In genomic region chr16:28528463-28528867, GRCh38 we compare ENCODE assay signal across 1 cellular context.
TF ChIP-seq lines count a peak whose summit lies in the region.

No MANE protein-coding gene starts in this region.

TF ChIP-seq in HepG2, 621 proteins besides CTCF, POLR2A, EP300 and RAD21 (continues in another document):
- TF ChIP-seq ZNF180 (CRISPR knock-in tag; IDR thresholded peaks at IDR 0.05; ENCODE audit: borderline replicate concordance, low read depth) (no peak), MIER3 (CRISPR knock-in tag; IDR thresholded peaks at IDR 0.05; ENCODE audit: borderline replicate concordance) (0 out of 2 replicates have a peak, but pooled peaks have one; percentile 19), DPF2 (CRISPR knock-in tag; IDR thresholded peaks at IDR 0.05; ENCODE audit: borderline replicate concordance, low read depth) (no peak), REXO4 (CRISPR knock-in tag; IDR thresholded peaks at IDR 0.05; ENCODE audit: borderline replicate concordance) (no peak), ZBTB8A (CRISPR knock-in tag; IDR thresholded peaks at IDR 0.05; ENCODE audit: borderline replicate concordance, low read depth) (no peak), RELA (CRISPR knock-in tag; IDR thresholded peaks at IDR 0.05) (no peak), PRDM4 (CRISPR knock-in tag; IDR thresholded peaks at IDR 0.05; ENCODE audit: borderline replicate concordance) (no peak), ZMYM4 (CRISPR knock-in tag; IDR thresholded peaks at IDR 0.05) (peak; percentile 51; the same call in 1 of the 2 replicates), ZNF746 (CRISPR knock-in tag; IDR thresholded peaks at IDR 0.05) (no peak), ARNT (IDR thresholded peaks at IDR 0.05) (no peak), ZNF737 (CRISPR knock-in tag; IDR thresholded peaks at IDR 0.05; ENCODE audit: borderline replicate concordance) (no peak), CC2D1A (CRISPR knock-in tag; IDR thresholded peaks at IDR 0.05) (no peak), TARDBP (CRISPR knock-in tag; IDR thresholded peaks at IDR 0.05) (peak; percentile 63; the same call in 1 of the 2 replicates), MED1 (CRISPR knock-in tag; IDR thresholded peaks at IDR 0.05) (peak; percentile 72), GATAD2A (CRISPR knock-in tag; IDR thresholded peaks at IDR 0.05) (peak; percentile 69), CEBPB (IDR thresholded peaks at IDR 0.05; ENCODE audit: borderline replicate concordance, low read depth, low read length) (no peak), SCMH1 (CRISPR knock-in tag; IDR thresholded peaks at IDR 0.05; ENCODE audit: borderline replicate concordance) (no peak), DRAP1 (CRISPR knock-in tag; IDR thresholded peaks at IDR 0.05) (0 out of 2 replicates have a peak, but pooled peaks have one; percentile 17), ZNF34 (CRISPR knock-in tag; IDR thresholded peaks at IDR 0.05; ENCODE audit: borderline replicate concordance) (no peak), POGZ (CRISPR knock-in tag; IDR thresholded peaks at IDR 0.05) (no peak), BORCS8-MEF2B (CRISPR knock-in tag; IDR thresholded peaks at IDR 0.05) (peak; percentile 47; the same call in 1 of the 2 replicates), SP140L (CRISPR knock-in tag; IDR thresholded peaks at IDR 0.05; ENCODE audit: borderline replicate concordance) (no peak), ZNF766 (CRISPR knock-in tag; IDR thresholded peaks at IDR 0.05; ENCODE audit: borderline replicate concordance) (no peak), HNRNPK (IDR thresholded peaks at IDR 0.05; ENCODE audit: low read depth, low read length, poor library complexity, severe bottlenecking) (no peak), CEBPZ (IDR thresholded peaks at IDR 0.05; ENCODE audit: low read length) (no peak), ZFYVE20 (CRISPR knock-in tag; IDR thresholded peaks at IDR 0.05; ENCODE audit: borderline replicate concordance, low read depth) (no peak), ZNF562 (CRISPR knock-in tag; IDR thresholded peaks at IDR 0.05; ENCODE audit: borderline replicate concordance) (no peak), ZNF326 (CRISPR knock-in tag; IDR thresholded peaks at IDR 0.05; ENCODE audit: borderline replicate concordance) (no peak), ZNF615 (CRISPR knock-in tag; IDR thresholded peaks at IDR 0.05; ENCODE audit: borderline replicate concordance) (no peak), ATF3 (CRISPR knock-in tag; IDR thresholded peaks at IDR 0.05) (no peak), SIX1 (CRISPR knock-in tag; IDR thresholded peaks at IDR 0.05; ENCODE audit: borderline replicate concordance) (no peak), RARA (CRISPR knock-in tag; IDR thresholded peaks at IDR 0.05) (peak; percentile 86), FOXA3 (CRISPR knock-in tag; IDR thresholded peaks at IDR 0.05) (peak; percentile 56; the same call in 1 of the 2 replicates), ZNF530 (CRISPR knock-in tag; IDR thresholded peaks at IDR 0.05; ENCODE audit: low read depth) (no peak), ZNF580 (CRISPR knock-in tag; IDR thresholded peaks at IDR 0.05; ENCODE audit: borderline replicate concordance, low read depth) (no peak), RXRB (CRISPR knock-in tag; IDR thresholded peaks at IDR 0.05; ENCODE audit: borderline replicate concordance) (peak; percentile 62; the same call in 1 of the 2 replicates), ZNF205 (CRISPR knock-in tag; IDR thresholded peaks at IDR 0.05) (peak; percentile 18; the same call in 1 of the 2 replicates), ELF1 (CRISPR knock-in tag; IDR thresholded peaks at IDR 0.05) (no peak), ZBTB49 (CRISPR knock-in tag; IDR thresholded peaks at IDR 0.05; ENCODE audit: borderline replicate concordance) (no peak), ZNF556 (CRISPR knock-in tag; IDR thresholded peaks at IDR 0.05; ENCODE audit: borderline replicate concordance) (peak; percentile 47; the same call in 1 of the 2 replicates), TGIF2 (CRISPR knock-in tag; IDR thresholded peaks at IDR 0.05) (no peak), MXD4 (CRISPR knock-in tag; IDR thresholded peaks at IDR 0.05) (0 out of 2 replicates have a peak, but pooled peaks have one; percentile 22), SP1 (IDR thresholded peaks at IDR 0.05) (no peak), SP1 (CRISPR knock-in tag; IDR thresholded peaks at IDR 0.05) (no peak), ZNF337 (CRISPR knock-in tag; IDR thresholded peaks at IDR 0.05; ENCODE audit: borderline replicate concordance, low read depth) (no peak), HNRNPUL1 (IDR thresholded peaks at IDR 0.05; ENCODE audit: low read depth, low read length) (no peak), ZNF878 (CRISPR knock-in tag; IDR thresholded peaks at IDR 0.05) (peak; percentile 25; the same call in 1 of the 2 replicates), ZNF496 (CRISPR knock-in tag; IDR thresholded peaks at IDR 0.05; ENCODE audit: insufficient replicate concordance) (no peak), ZNF367 (CRISPR knock-in tag; IDR thresholded peaks at IDR 0.05; ENCODE audit: borderline replicate concordance) (no peak), ZNF282 (IDR thresholded peaks at IDR 0.05; ENCODE audit: partially characterized antibody) (no peak), FOXO1 (CRISPR knock-in tag; IDR thresholded peaks at IDR 0.05) (no peak; the same call in 1 of the 2 replicates), HINFP (CRISPR knock-in tag; IDR thresholded peaks at IDR 0.05; ENCODE audit: low read depth) (no peak), FOXM1 (CRISPR knock-in tag; IDR thresholded peaks at IDR 0.05) (no peak), KAT7 (CRISPR knock-in tag; IDR thresholded peaks at IDR 0.05; ENCODE audit: borderline replicate concordance) (no peak; the same call in 1 of the 2 replicates), BCLAF1 (IDR thresholded peaks at IDR 0.05) (no peak), JUNB (CRISPR knock-in tag; IDR thresholded peaks at IDR 0.05; ENCODE audit: borderline replicate concordance) (no peak), ZNF460 (CRISPR knock-in tag; IDR thresholded peaks at IDR 0.05; ENCODE audit: borderline replicate concordance) (no peak), NKX3-1 (CRISPR knock-in tag; IDR thresholded peaks at IDR 0.05) (no peak), ISX (CRISPR knock-in tag; conservative IDR thresholded peaks at IDR 0.05) (no peak), DR1 (CRISPR knock-in tag; IDR thresholded peaks at IDR 0.05) (no peak), FOXC1 (CRISPR knock-in tag; IDR thresholded peaks at IDR 0.05; ENCODE audit: borderline replicate concordance) (no peak; the same call in 1 of the 2 replicates), ZNF773 (CRISPR knock-in tag; IDR thresholded peaks at IDR 0.05; ENCODE audit: borderline replicate concordance) (no peak), CENPBD1 (CRISPR knock-in tag; IDR thresholded peaks at IDR 0.05; ENCODE audit: borderline replicate concordance, low read depth) (no peak), ZNF143 (CRISPR knock-in tag; IDR thresholded peaks at IDR 0.05) (no peak), ZNF782 (CRISPR knock-in tag; IDR thresholded peaks at IDR 0.05; ENCODE audit: borderline replicate concordance) (no peak)
